In the genomic region with DNA sequence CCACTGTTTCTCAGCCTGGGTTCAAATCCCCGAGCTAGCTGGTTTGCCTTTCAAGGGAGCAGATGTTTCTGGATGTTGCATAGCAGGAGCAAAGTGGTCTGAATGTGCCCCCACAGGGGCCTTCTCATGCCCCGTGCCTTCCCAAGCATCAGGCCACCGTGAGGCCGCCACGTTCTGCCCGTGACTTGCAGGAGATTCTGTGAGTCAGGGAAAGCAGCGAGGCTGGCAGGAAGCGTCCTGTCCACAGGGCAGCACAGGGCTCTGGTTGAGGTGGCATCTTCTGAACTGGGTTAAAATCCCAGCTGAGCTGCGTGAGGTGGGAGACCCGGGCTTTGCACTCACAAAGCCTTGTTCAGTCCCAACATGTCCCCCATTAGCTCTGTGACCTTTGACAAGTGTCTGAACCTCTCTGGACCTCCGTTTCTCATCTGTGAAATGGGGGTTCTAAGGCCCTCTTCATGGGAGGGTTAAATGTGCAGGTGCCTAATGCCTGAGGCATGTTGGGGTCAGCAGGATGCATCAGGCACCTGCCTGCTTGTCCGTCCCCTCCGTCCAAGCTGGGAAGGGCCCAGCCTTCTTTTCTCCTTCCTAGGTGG, we compare ENCODE assay signal across 18 cellular contexts.
DNase-seq lines count a peak whose midpoint lies in the region; ATAC-seq, FAIRE-seq and TF ChIP-seq lines count a peak whose summit lies in the region.
"Had no signal": no experiment of that assay in that cellular context is flagged by ENCODE, and none has a peak within 500 bp of the region (broad histone marks: within the 10 kb centered on the region; RNA-seq: fewer than 3 reads in every experiment).

No MANE protein-coding gene starts in this region.

- H4K20me1 ChIP-seq in HepG2 (ENCODE audit: insufficient read depth, low read length) (peaks cover 46% of the 10 kb centered on the region; the same call in 1 of the 2 replicates), endothelial cell of umbilical vein (replicated peaks; ENCODE audit: control insufficient read depth, extremely low read depth, insufficient read depth, low read length) (no peaks in the 10 kb centered on the region)

- H3K4me3 ChIP-seq in HepG2 (replicated peaks in 1 of 3; ENCODE audit: insufficient read depth in 1 of 3, low read depth in 2 of 3, low read length in 3 of 3) (no peak overlapping the region), right lobe of liver (no peak overlapping the region), endothelial cell of umbilical vein (replicated peaks in 1 of 3; ENCODE audit: insufficient read depth in 1 of 3, low read depth in 1 of 3, low read length in 3 of 3) (no peak overlapping the region)
- H3K4me3 ChIP-seq: A549, GM23338 had no signal

- TF ChIP-seq POLR2A in HepG2 (IDR thresholded peaks at IDR 0.05; ENCODE audit: insufficient read depth in 1 of 2, low read depth in 2 of 2, low read length in 2 of 2) (no peak), right lobe of liver (IDR thresholded peaks at IDR 0.05) (no peak), endothelial cell of umbilical vein (IDR thresholded peaks at IDR 0.05; ENCODE audit: low read depth, low read length) (no peak)

- H3K27me3 ChIP-seq in HepG2 (ENCODE audit: control insufficient read depth in 1 of 2, insufficient read depth in 2 of 2, low read length in 2 of 2) (no peaks in the 10 kb centered on the region), right lobe of liver (no peaks in the 10 kb centered on the region), endothelial cell of umbilical vein (ENCODE audit: control insufficient read depth in 2 of 2, insufficient read depth in 2 of 2, low read length in 2 of 2) (no peaks in the 10 kb centered on the region)

- H2AFZ ChIP-seq in HepG2 (ENCODE audit: low read length) (no peak overlapping the region), endothelial cell of umbilical vein (ENCODE audit: low read depth, low read length) (no peak overlapping the region)
- H2AFZ ChIP-seq: GM23338 had no signal

- H3K9me1 ChIP-seq in endothelial cell of umbilical vein (replicated peaks; ENCODE audit: control insufficient read depth, extremely low read depth, insufficient read depth, low read length), result no peaks in the 10 kb centered on the region

- TF ChIP-seq EP300 in HepG2 (IDR thresholded peaks at IDR 0.05; ENCODE audit: low read depth in 2 of 2, low read length in 2 of 2) (no peak), HepG2 (CRISPR knock-in tag; IDR thresholded peaks at IDR 0.05; ENCODE audit: borderline replicate concordance) (no peak)

- POLR2A ChIA-PET in HepG2 (lab: Yijun Ruan, JAX), result no interaction called here
- POLR2A ChIA-PET in RWPE1 (lab: Yijun Ruan, JAX; ENCODE audit: low non-redundant PET), result no interaction called here
- POLR2A ChIA-PET in endothelial cell of umbilical vein (lab: Charles Lee), result no interaction called here

- H3K27me3 Mint-ChIP-seq in chondrocyte (ENCODE audit: low read depth), result no peaks in the 10 kb centered on the region

- no peak for TF ChIP-seq CTCF in HepG2 (CRISPR knock-in tag; IDR thresholded peaks at IDR 0.05)
- TF ChIP-seq CTCF in right lobe of liver (IDR thresholded peaks at IDR 0.05), result no peak
- no peak for TF ChIP-seq CTCF in RWPE1 (conservative IDR thresholded peaks at IDR 0.05; ENCODE audit: low read depth)
- no peak for TF ChIP-seq CTCF in endothelial cell of umbilical vein (IDR thresholded peaks at IDR 0.05; ENCODE audit: extremely low read depth in 1 of 2, insufficient read depth in 1 of 2, low read depth in 1 of 2, low read length in 2 of 2)
- no peak for TF ChIP-seq CTCF in chondrocyte (IDR thresholded peaks at IDR 0.05)

- no TSS peak for BruUV-seq in HepG2 (replicated peaks; lab: Mats Ljungman, UMichigan)
- BruUV-seq in endothelial cell of umbilical vein (replicated peaks; lab: Mats Ljungman, UMichigan), result no TSS peak

- H3K4me3 Mint-ChIP-seq in chondrocyte (ENCODE audit: unreplicated experiment), result no peak overlapping the region
- H3K4me3 Mint-ChIP-seq: CD14-positive monocyte; CD8-positive, alpha-beta T cell; GM23338; H9 had no signal

- dilution Hi-C loops in endothelial cell of umbilical vein (cut with MboI; ENCODE audit: extremely low pct_ligation_motif_present, low sequenced_read_pairs), result no loop called here

- no peak for FAIRE-seq in HepG2 (lab: Jason Lieb, UNC)
- no peak for FAIRE-seq in endothelial cell of umbilical vein (lab: Jason Lieb, UNC)
- FAIRE-seq: A549, D721Med, GM12892 had no signal

- H3K9me3 ChIP-seq in HepG2 (ENCODE audit: low read length) (no peaks in the 10 kb centered on the region), right lobe of liver (no peaks in the 10 kb centered on the region), endothelial cell of umbilical vein (replicated peaks; ENCODE audit: control insufficient read depth, insufficient read depth, low read length) (no peaks in the 10 kb centered on the region)
- H3K9me3 ChIP-seq: A549 had no signal

- H3K9me3 Mint-ChIP-seq in chondrocyte (ENCODE audit: low read depth), result no peaks in the 10 kb centered on the region
- H3K9me3 Mint-ChIP-seq: CD8-positive, alpha-beta T cell; GM23338; H9 had no signal

- in situ Hi-C loops in HepG2 (cut with HindIII; ENCODE audit: extremely low pct_ligation_motif_present, low pct_unique_long_range_greater_than_20kb), result no loop called here

- H3K4me1 Mint-ChIP-seq in chondrocyte (ENCODE audit: low read depth), result no peaks in the 10 kb centered on the region
- H3K4me1 Mint-ChIP-seq: CD14-positive monocyte had no signal

- H3K4me2 ChIP-seq in HepG2 (ENCODE audit: low read depth, low read length), result no peak overlapping the region
- H3K4me2 ChIP-seq in endothelial cell of umbilical vein (ENCODE audit: insufficient read depth, low read length), result no peak overlapping the region
- H3K4me2 ChIP-seq: A549, GM23338 had no signal

- peaks cover 2% of the 10 kb centered on the region for H3K36me3 Mint-ChIP-seq in chondrocyte (ENCODE audit: low read depth)

- CTCF ChIA-PET in HepG2 (lab: Yijun Ruan, JAX; ENCODE audit: low intra/inter-chr PET ratio, low total read pairs) (no interaction called here), RWPE1 (lab: Yijun Ruan, JAX) (interaction anchor here (0.6 kb wide), 2 partner anchors 98 to 690 kb away, joined by 3 to 7 read pairs; no protein-coding TSS in a partner anchor), endothelial cell of umbilical vein (lab: Charles Lee) (interaction anchor here (0.8 kb wide), 1 partner anchor 13 kb away, joined by 3 read pairs; no protein-coding TSS in a partner anchor)

- no peak overlapping the region for H3K9ac ChIP-seq in HepG2 (ENCODE audit: insufficient read depth, low read depth, low read length)
- no peak overlapping the region for H3K9ac ChIP-seq in endothelial cell of umbilical vein (replicated peaks; ENCODE audit: extremely low read depth, insufficient read depth, low read length)

- ATAC-seq in HepG2 (no peak), right lobe of liver (no peak), GM18858 (IDR thresholded peaks at IDR 0.05; ENCODE audit: unreplicated experiment) (no peak)
- ATAC-seq: CD8-positive, alpha-beta T cell; GM23338 had no signal

- 98% methylated on average over 6 of the region's 13 CpGs for WGBS in HepG2 (ENCODE audit: low lambda C conversion rate)
- WGBS in right lobe of liver (ENCODE audit: insufficient coverage, low coverage, low lambda C conversion rate, missing lambda C conversion rate), result 93% methylated on average over 3 of the region's 13 CpGs

- DNase-seq in HepG2 (ENCODE audit: low spot score) (no peak), right lobe of liver (no peak), RWPE1 (ENCODE audit: low spot score) (no peak), endothelial cell of umbilical vein (ENCODE audit: low read depth, low spot score) (no peak), NCI-H446 treated with DMSO at 0.1 percent for 48 hours (lab: John Stamatoyannopoulos, UW) (no peak), chondrocyte (ENCODE audit: low spot score) (no peak)
- DNase-seq: CD8-positive, alpha-beta T cell; COR-L47; DMS153; DMS79 treated with DMSO at 0.1 percent for 48 hours; GDM1; H9 had no signal

- TF ChIP-seq RAD21 in HepG2 (CRISPR knock-in tag; IDR thresholded peaks at IDR 0.05), result no peak

- H3K27ac ChIP-seq in HepG2 (ENCODE audit: extremely low read length, insufficient read depth, low read length), result no peak overlapping the region
- H3K27ac ChIP-seq in right lobe of liver, result no peak overlapping the region
- H3K27ac ChIP-seq in RWPE1, result 0 out of 2 replicates have a peak overlapping the region, but pooled peaks have one; percentile 9
- H3K27ac ChIP-seq in endothelial cell of umbilical vein (ENCODE audit: insufficient read depth, low read depth, low read length), result peak overlapping the region; percentile 95

- intact Hi-C loops in HepG2 (cut with micrococcal nuclease; ENCODE audit: unreplicated experiment) (no loop called here), right lobe of liver (cut with DNase I) (no loop called here), endothelial cell of umbilical vein (cut with micrococcal nuclease) (no loop called here)

- no peaks in the 10 kb centered on the region for H3K4me1 ChIP-seq in HepG2 (ENCODE audit: insufficient read depth, low read length)
- H3K4me1 ChIP-seq in right lobe of liver, result no peaks in the 10 kb centered on the region
- peaks cover 29% of the 10 kb centered on the region for H3K4me1 ChIP-seq in endothelial cell of umbilical vein (ENCODE audit: control insufficient read depth, extremely low read depth, insufficient read depth, low read length)

- H3K79me2 ChIP-seq in HepG2 (ENCODE audit: insufficient read depth, low read length) (peaks cover 7% of the 10 kb centered on the region), endothelial cell of umbilical vein (ENCODE audit: control insufficient read depth, insufficient read depth, low read length) (peaks cover 3% of the 10 kb centered on the region)

- H3K36me3 ChIP-seq in HepG2 (replicated peaks in 1 of 2; ENCODE audit: control insufficient read depth in 1 of 2, insufficient read depth in 2 of 2, low read length in 2 of 2), result peaks cover 44 to 79% of the 10 kb centered on the region in 2 experiments
- H3K36me3 ChIP-seq in right lobe of liver, result no peaks in the 10 kb centered on the region
- H3K36me3 ChIP-seq in endothelial cell of umbilical vein (ENCODE audit: control insufficient read depth in 2 of 2, extremely low read depth in 1 of 2, insufficient read depth in 2 of 2, low read length in 2 of 2), result peaks cover 0 to 16% of the 10 kb centered on the region in 2 experiments

- no peak overlapping the region for H3K27ac Mint-ChIP-seq in chondrocyte (ENCODE audit: unreplicated experiment)
- H3K27ac Mint-ChIP-seq: CD8-positive, alpha-beta T cell; GM23338 had no signal

TF ChIP-seq in HepG2, 621 proteins besides CTCF, POLR2A, EP300 and RAD21 (continues in another document):
- TF ChIP-seq ZNF768 (CRISPR knock-in tag; IDR thresholded peaks at IDR 0.05) (peak; percentile 91), NFKB2 (CRISPR knock-in tag; IDR thresholded peaks at IDR 0.05; ENCODE audit: borderline replicate concordance) (no peak), ZFP36 (IDR thresholded peaks at IDR 0.05; ENCODE audit: borderline replicate concordance, low read depth, low read length, partially characterized antibody) (no peak)

TF ChIP-seq in endothelial cell of umbilical vein, 7 proteins besides CTCF, POLR2A, EP300 and RAD21 (continues in another document):
- no peak for TF ChIP-seq EZH2 (IDR thresholded peaks at IDR 0.05; ENCODE audit: borderline replicate concordance, low read depth, low read length, severe bottlenecking)
- TF ChIP-seq, protein P1, sequence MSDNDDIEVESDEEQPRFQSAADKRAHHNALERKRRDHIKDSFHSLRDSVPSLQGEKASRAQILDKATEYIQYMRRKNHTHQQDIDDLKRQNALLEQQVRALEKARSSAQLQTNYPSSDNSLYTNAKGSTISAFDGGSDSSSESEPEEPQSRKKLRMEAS (IDR thresholded peaks at IDR 0.05; ENCODE audit: insufficient read depth, insufficient read length), result no peak

Comparison
In these comparisons a context has a peak if more than half of its experiments do, and no peak if none do; other contexts are left out.
1. H3K27ac ChIP-seq: peak in RWPE1 (single experiment) and endothelial cell of umbilical vein (single experiment); none in HepG2 (single experiment) and right lobe of liver (0 of 3).